ENCODE assay signal across 14 cellular contexts in the genomic region with DNA sequence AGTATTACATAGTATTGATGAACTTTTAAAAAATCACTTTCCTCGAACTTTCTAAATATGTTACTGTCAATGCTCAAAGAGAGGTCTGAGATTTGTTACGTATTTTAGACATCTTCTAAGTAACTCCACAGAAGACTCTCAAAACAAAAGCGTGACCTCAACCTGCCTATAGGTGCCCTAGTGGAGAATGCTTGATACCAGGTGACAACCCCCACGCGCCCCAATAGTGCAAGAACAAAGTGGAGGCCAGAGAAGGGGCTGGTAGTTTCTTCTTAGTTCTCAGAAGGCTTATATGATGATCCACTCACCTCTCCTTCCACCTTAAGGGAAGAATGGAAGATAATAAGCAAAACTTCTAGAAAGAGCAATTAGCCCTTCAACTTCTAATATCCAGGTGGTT.
DNase-seq lines count a peak whose midpoint lies in the region; ATAC-seq lines count a peak whose summit lies in the region.
"Had no signal": no experiment of that assay in that cellular context is flagged by ENCODE, and none has a peak within 500 bp of the region (broad histone marks: within the 10 kb centered on the region; RNA-seq: fewer than 3 reads in every experiment).

No MANE protein-coding gene starts in this region.

- no peak for ATAC-seq in natural killer cell treated with Interleukin-12 subunit alpha and Interleukin-12 subunit beta and Interleukin-15 and Interleukin-18, amount 100 ng/mL, for 72 hours
- no peak for ATAC-seq in GM18873 (IDR thresholded peaks at IDR 0.05; ENCODE audit: low FRiP score, unreplicated experiment)
- ATAC-seq: mucosa of descending colon had no signal

- POLR2A ChIA-PET in CD8-positive, alpha-beta memory T cell (lab: Charles Lee) = interaction anchor here (1.0 to 4.5 kb wide), 2 partner anchors 10 to 101 kb away, joined by 3 to 25 read pairs; no protein-coding TSS in a partner anchor

- H3K4me3 Mint-ChIP-seq in CD8-positive, alpha-beta memory T cell = peak overlapping the region; percentile 23 to 74 (median 69)
- peak overlapping the region; percentile 14 to 90 (median 82) for H3K4me3 Mint-ChIP-seq in IgD-negative memory B cell
- peak overlapping the region; percentile 38 for H3K4me3 Mint-ChIP-seq in activated naive CD8-positive, alpha-beta T cell treated with anti-CD3 and anti-CD28 coated beads for 36 hours
- H3K4me3 Mint-ChIP-seq in natural killer cell treated with Interleukin-12 subunit alpha and Interleukin-12 subunit beta and Interleukin-15 and Interleukin-18, amount 100 ng/mL, for 72 hours = peak overlapping the region; percentile 28

- H3K36me3 ChIP-seq in CD8-positive, alpha-beta memory T cell (ENCODE audit: insufficient read depth, low read length) = no peaks in the 10 kb centered on the region
- H3K36me3 ChIP-seq: BLaER1, brain microvascular endothelial cell had no signal

- H3K27ac ChIP-seq in CD8-positive, alpha-beta memory T cell (ENCODE audit: low read depth, low read length) = no peak overlapping the region
- H3K27ac ChIP-seq: BLaER1, brain microvascular endothelial cell had no signal

- no peaks in the 10 kb centered on the region for H3K27me3 ChIP-seq in CD8-positive, alpha-beta memory T cell (ENCODE audit: insufficient read depth, low read length, poor library complexity, severe bottlenecking)
- H3K27me3 ChIP-seq: BLaER1, brain microvascular endothelial cell had no signal

- H3K9me3 ChIP-seq in CD8-positive, alpha-beta memory T cell (ENCODE audit: low read length) = no peaks in the 10 kb centered on the region
- H3K9me3 ChIP-seq: BLaER1, mucosa of descending colon had no signal

- no peak for DNase-seq in CD8-positive, alpha-beta memory T cell
- peak; percentile 44 for DNase-seq in activated naive CD8-positive, alpha-beta T cell treated with anti-CD3 and anti-CD28 coated beads for 36 hours
- no peak for DNase-seq in natural killer cell treated with Interleukin-12 subunit alpha and Interleukin-12 subunit beta and Interleukin-15 and Interleukin-18, amount 100 ng/mL, for 72 hours (ENCODE audit: low spot score)
- DNase-seq in NCI-H345 (lab: John Stamatoyannopoulos, UW) (no peak), NCI-H446 (lab: John Stamatoyannopoulos, UW) (no peak)
- DNase-seq: brain microvascular endothelial cell, KBM-7, mucosa of descending colon, NCI-H1436, NCI-H526, T1000 had no signal

- peaks cover 98% of the 10 kb centered on the region for H3K4me1 ChIP-seq in CD8-positive, alpha-beta memory T cell (ENCODE audit: insufficient read depth, low read length)

- peaks cover 6 to 22% (median 7%) of the 10 kb centered on the region in 3 donors for H3K36me3 Mint-ChIP-seq in CD8-positive, alpha-beta memory T cell
- H3K36me3 Mint-ChIP-seq in IgD-negative memory B cell = peaks cover 8% of the 10 kb centered on the region
- H3K36me3 Mint-ChIP-seq in activated naive CD8-positive, alpha-beta T cell treated with anti-CD3 and anti-CD28 coated beads for 36 hours = peaks cover 44% of the 10 kb centered on the region
- peaks cover 7% of the 10 kb centered on the region for H3K36me3 Mint-ChIP-seq in natural killer cell treated with Interleukin-12 subunit alpha and Interleukin-12 subunit beta and Interleukin-15 and Interleukin-18, amount 100 ng/mL, for 72 hours

- peak overlapping the region; percentile 92 to 100 (median 98) for H3K27ac Mint-ChIP-seq in CD8-positive, alpha-beta memory T cell
- peak overlapping the region; percentile 86 to 95 (median 92) for H3K27ac Mint-ChIP-seq in IgD-negative memory B cell
- H3K27ac Mint-ChIP-seq in activated naive CD8-positive, alpha-beta T cell treated with anti-CD3 and anti-CD28 coated beads for 36 hours = peak overlapping the region; percentile 99
- H3K27ac Mint-ChIP-seq in natural killer cell treated with Interleukin-12 subunit alpha and Interleukin-12 subunit beta and Interleukin-15 and Interleukin-18, amount 100 ng/mL, for 72 hours = peak overlapping the region; percentile 88 to 93

- no peak overlapping the region for H3K4me3 ChIP-seq in CD8-positive, alpha-beta memory T cell (ENCODE audit: low read length)
- H3K4me3 ChIP-seq: BLaER1, mucosa of descending colon had no signal

- H3K4me1 Mint-ChIP-seq in CD8-positive, alpha-beta memory T cell = peaks cover 93 to 99% (median 98%) of the 10 kb centered on the region in 3 donors
- peaks cover 55 to 90% (median 84%) of the 10 kb centered on the region in 3 donors for H3K4me1 Mint-ChIP-seq in IgD-negative memory B cell
- H3K4me1 Mint-ChIP-seq in activated naive CD8-positive, alpha-beta T cell treated with anti-CD3 and anti-CD28 coated beads for 36 hours = peaks cover 91% of the 10 kb centered on the region
- H3K4me1 Mint-ChIP-seq in natural killer cell treated with Interleukin-12 subunit alpha and Interleukin-12 subunit beta and Interleukin-15 and Interleukin-18, amount 100 ng/mL, for 72 hours (ENCODE audit: low read depth in 2 of 2) = peaks cover 82 to 92% of the 10 kb centered on the region in 2 donors

- peaks cover 0 to 3% (median 0%) of the 10 kb centered on the region in 5 donors for H3K9me3 Mint-ChIP-seq in CD8-positive, alpha-beta memory T cell
- no peaks in the 10 kb centered on the region for H3K9me3 Mint-ChIP-seq in IgD-negative memory B cell
- H3K9me3 Mint-ChIP-seq in activated naive CD8-positive, alpha-beta T cell treated with anti-CD3 and anti-CD28 coated beads for 36 hours = no peaks in the 10 kb centered on the region
- no peaks in the 10 kb centered on the region for H3K9me3 Mint-ChIP-seq in natural killer cell treated with Interleukin-12 subunit alpha and Interleukin-12 subunit beta and Interleukin-15 and Interleukin-18, amount 100 ng/mL, for 72 hours

- CTCF ChIA-PET in CD8-positive, alpha-beta memory T cell (lab: Charles Lee) = interaction anchor here (0.7 to 3.6 kb wide), 5 partner anchors 9 to 102 kb away, joined by 3 to 28 read pairs (median 4); a partner anchor contains a TSS

- no peaks in the 10 kb centered on the region for H3K27me3 Mint-ChIP-seq in CD8-positive, alpha-beta memory T cell
- H3K27me3 Mint-ChIP-seq in IgD-negative memory B cell = no peaks in the 10 kb centered on the region
- no peaks in the 10 kb centered on the region for H3K27me3 Mint-ChIP-seq in activated naive CD8-positive, alpha-beta T cell treated with anti-CD3 and anti-CD28 coated beads for 36 hours
- no peaks in the 10 kb centered on the region for H3K27me3 Mint-ChIP-seq in natural killer cell treated with Interleukin-12 subunit alpha and Interleukin-12 subunit beta and Interleukin-15 and Interleukin-18, amount 100 ng/mL, for 72 hours

Comparison
In these comparisons a context has a peak if more than half of its experiments do, and no peak if none do; other contexts are left out.
1. H3K4me3 Mint-ChIP-seq: peak in every context shown above with its lines; median percentile 82 in IgD-negative memory B cell; 69 in CD8-positive, alpha-beta memory T cell; 38 in activated naive CD8-positive, alpha-beta T cell treated with anti-CD3 and anti-CD28 coated beads for 36 hours; 28 in natural killer cell treated with Interleukin-12 subunit alpha and Interleukin-12 subunit beta and Interleukin-15 and Interleukin-18, amount 100 ng/mL, for 72 hours.